ENCODE assay signal across 8 cellular contexts in genomic region chr3:98901032-98901464, GRCh38. TPM values are rescaled to one million over a fixed set of nuclear protein-coding genes. Genes with fewer than 3 reads are reported as not detected.
A peak's percentile ranks its signal among the peaks of the same experiment; 100 is the strongest.
DNase-seq lines count a peak whose midpoint lies in the region; ATAC-seq and TF ChIP-seq lines count a peak whose summit lies in the region.

No MANE protein-coding gene starts in this region.

- no peaks in the 10 kb centered on the region for H3K36me3 Mint-ChIP-seq in activated T-helper 1 cell treated with anti-CD3 and anti-CD28 coated beads, Interleukin-12 subunit alpha, Interleukin-12 subunit beta, Interleukin-2, Interleukin-4 antibody, amounts not matched to agents 30 ng/mL and 10 ng/mL and 1 ng/mL, durations not matched to agents 14 hours and 24 hours and 36 hours (ENCODE audit: low read depth)
- no peaks in the 10 kb centered on the region for H3K36me3 Mint-ChIP-seq in naive thymus-derived CD8-positive, alpha-beta T cell

- H3K36me3 ChIP-seq in urinary bladder (ENCODE audit: insufficient read depth) = no peaks in the 10 kb centered on the region

- peaks cover 12% of the 10 kb centered on the region for H3K4me1 Mint-ChIP-seq in activated T-helper 1 cell treated with anti-CD3 and anti-CD28 coated beads, Interleukin-12 subunit alpha, Interleukin-12 subunit beta, Interleukin-2, Interleukin-4 antibody, amounts not matched to agents 30 ng/mL and 10 ng/mL and 1 ng/mL, durations not matched to agents 14 hours and 24 hours and 36 hours (ENCODE audit: low read depth)
- peaks cover 8 to 27% (median 20%) of the 10 kb centered on the region in 4 donors for H3K4me1 Mint-ChIP-seq in naive thymus-derived CD8-positive, alpha-beta T cell

- peak; percentile 58 for DNase-seq in DMS53 (lab: John Stamatoyannopoulos, UW)
- DNase-seq in DMS53 treated with DMSO at 0.1 percent for 48 hours (lab: John Stamatoyannopoulos, UW; ENCODE audit: unreplicated experiment) = no peak
- no peak for DNase-seq in HFF-Myc (ENCODE audit: extremely low read depth, low read depth)
- DNase-seq in NAMALWA (ENCODE audit: low spot score) = peak; percentile 47
- no peak for DNase-seq in activated T-helper 1 cell treated with anti-CD3 and anti-CD28 coated beads, Interleukin-12 subunit alpha, Interleukin-12 subunit beta, Interleukin-2, Interleukin-4 antibody, amounts not matched to agents 30 ng/mL and 10 ng/mL and 1 ng/mL, durations not matched to agents 14 hours and 24 hours and 36 hours (ENCODE audit: low spot score)
- DNase-seq in fibroblast of pulmonary artery (ENCODE audit: low read depth) = peak; percentile 56
- peak in 7 of 10 donors; percentile 3 to 60 (median 23) for DNase-seq in naive thymus-derived CD8-positive, alpha-beta T cell

- no peaks in the 10 kb centered on the region for H3K4me1 ChIP-seq in urinary bladder (ENCODE audit: insufficient read depth)

- WGBS in urinary bladder = under 1% methylated on average over 42 of the region's 42 CpGs

- TF ChIP-seq CTCF in HFF-Myc (IDR thresholded peaks at IDR 0.05; ENCODE audit: low read depth, low read length, missing control alignments) (no peak), fibroblast of pulmonary artery (IDR thresholded peaks at IDR 0.05; ENCODE audit: low read length, missing control alignments) (no peak)

- peak overlapping the region; percentile 84 for H3K4me3 Mint-ChIP-seq in activated T-helper 1 cell treated with anti-CD3 and anti-CD28 coated beads, Interleukin-12 subunit alpha, Interleukin-12 subunit beta, Interleukin-2, Interleukin-4 antibody, amounts not matched to agents 30 ng/mL and 10 ng/mL and 1 ng/mL, durations not matched to agents 14 hours and 24 hours and 36 hours
- H3K4me3 Mint-ChIP-seq in naive thymus-derived CD8-positive, alpha-beta T cell = peak overlapping the region; percentile 83 to 99 (median 94)

- peak overlapping the region; percentile 90 for H3K27ac ChIP-seq in urinary bladder (ENCODE audit: low read depth)

- POLR2A ChIA-PET in naive thymus-derived CD8-positive, alpha-beta T cell (lab: Charles Lee) = interaction anchor here (0.8 to 1.8 kb wide), 4 partner anchors 308 to 1359 kb away, joined by 3 to 6 read pairs (median 4); partner anchors contain the start of genes CLDND1, CMSS1, CPOX and TBC1D23

- peak overlapping the region; percentile 40 for H3K27ac Mint-ChIP-seq in activated T-helper 1 cell treated with anti-CD3 and anti-CD28 coated beads, Interleukin-12 subunit alpha, Interleukin-12 subunit beta, Interleukin-2, Interleukin-4 antibody, amounts not matched to agents 30 ng/mL and 10 ng/mL and 1 ng/mL, durations not matched to agents 14 hours and 24 hours and 36 hours
- H3K27ac Mint-ChIP-seq in naive thymus-derived CD8-positive, alpha-beta T cell = peak overlapping the region in 7 of 10 donors; percentile 35 to 83 (median 60)

- intact Hi-C loops in activated T-helper 1 cell treated with anti-CD3 and anti-CD28 coated beads, Interleukin-12 subunit alpha, Interleukin-12 subunit beta, Interleukin-2, Interleukin-4 antibody, amounts not matched to agents 30 ng/mL and 10 ng/mL and 1 ng/mL, durations not matched to agents 14 hours and 24 hours and 36 hours (cut with micrococcal nuclease) = loop anchor here (1.0 to 2.0 kb wide), 4 partner anchors 308 to 1136 kb away; partner anchors contain the start of genes ARL6, CLDND1 and CPOX

- H3K27me3 Mint-ChIP-seq in activated T-helper 1 cell treated with anti-CD3 and anti-CD28 coated beads, Interleukin-12 subunit alpha, Interleukin-12 subunit beta, Interleukin-2, Interleukin-4 antibody, amounts not matched to agents 30 ng/mL and 10 ng/mL and 1 ng/mL, durations not matched to agents 14 hours and 24 hours and 36 hours (ENCODE audit: insufficient read depth) = peaks cover 32% of the 10 kb centered on the region
- H3K27me3 Mint-ChIP-seq in naive thymus-derived CD8-positive, alpha-beta T cell = peaks cover 0 to 12% (median 3%) of the 10 kb centered on the region in 5 donors

- H3K4me3 ChIP-seq in HFF-Myc (replicated peaks; ENCODE audit: low read depth, low read length) (peak overlapping the region; percentile 88), fibroblast of pulmonary artery (replicated peaks; ENCODE audit: low read depth, low read length) (peak overlapping the region; percentile 90), urinary bladder (ENCODE audit: low read depth, low read length) (peak overlapping the region; percentile 85)

- ATAC-seq in naive thymus-derived CD8-positive, alpha-beta T cell = peak; percentile 1 to 11

- H3K9me3 Mint-ChIP-seq in activated T-helper 1 cell treated with anti-CD3 and anti-CD28 coated beads, Interleukin-12 subunit alpha, Interleukin-12 subunit beta, Interleukin-2, Interleukin-4 antibody, amounts not matched to agents 30 ng/mL and 10 ng/mL and 1 ng/mL, durations not matched to agents 14 hours and 24 hours and 36 hours = no peaks in the 10 kb centered on the region
- no peaks in the 10 kb centered on the region for H3K9me3 Mint-ChIP-seq in naive thymus-derived CD8-positive, alpha-beta T cell

RNA-seq across cellular contexts. Expression of gene DCBLD2, which starts 0.4 kb away (rescaled TPM):
- total RNA-seq in activated T-helper 1 cell treated with anti-CD3 and anti-CD28 coated beads, Interleukin-12 subunit alpha, Interleukin-12 subunit beta, Interleukin-2, Interleukin-4 antibody, amounts not matched to agents 30 ng/mL and 10 ng/mL and 1 ng/mL, durations not matched to agents 14 hours and 24 hours and 36 hours = 1.5 and 2.3 TPM in 2 replicates
- 1 to 10 TPM; 7.0 to 7.8 TPM for total RNA-seq in naive thymus-derived CD8-positive, alpha-beta T cell
- 1 to 10 TPM in 1 of 3 donors, under 1 TPM in 2; 0.69 to 1.4 (median 0.93) TPM for polyA plus RNA-seq in naive thymus-derived CD8-positive, alpha-beta T cell
- total RNA-seq in urinary bladder = 79.6 TPM
- 16.0 TPM for polyA plus RNA-seq in urinary bladder

Comparison
In these comparisons a context has a peak if more than half of its experiments do, and no peak if none do; other contexts are left out.
1. DNase-seq: peak in DMS53 (single experiment), NAMALWA (single experiment), fibroblast of pulmonary artery (single experiment) and naive thymus-derived CD8-positive, alpha-beta T cell (7 of 10); none in DMS53 treated with DMSO at 0.1 percent for 48 hours (single experiment), HFF-Myc (single experiment) and activated T-helper 1 cell treated with anti-CD3 and anti-CD28 coated beads, Interleukin-12 subunit alpha, Interleukin-12 subunit beta, Interleukin-2, Interleukin-4 antibody, amounts not matched to agents 30 ng/mL and 10 ng/mL and 1 ng/mL, durations not matched to agents 14 hours and 24 hours and 36 hours (single experiment).
2. Peak in every context shown above with its lines, with median percentiles within 50 percentile points of each other: H3K4me3 ChIP-seq.